Comparison of ENCODE assay signal across 25 cellular contexts in genomic region chr9:98199388-98200033, GRCh38.
"Had no signal": no experiment of that assay in that cellular context is flagged by ENCODE, and none has a peak within 500 bp of the region (broad histone marks: within the 10 kb centered on the region; RNA-seq: fewer than 3 reads in every experiment).

No MANE protein-coding gene starts in this region.

- H3K27ac ChIP-seq: ascending aorta, epithelial cell of prostate, prostate gland, skin epidermis, testis, transverse colon had no signal

- H3K4me1 ChIP-seq: ascending aorta, prostate gland, testis, transverse colon had no signal

- H3K36me3 Mint-ChIP-seq: activated naive CD8-positive, alpha-beta T cell treated with anti-CD3 and anti-CD28 coated beads, Interleukin-2, amount 10 ng/mL, durations not matched to agents 7 days and 5 days; memory B cell had no signal

- H3K9me3 Mint-ChIP-seq: activated naive CD4-positive, alpha-beta T cell treated with anti-CD3 and anti-CD28 coated beads for 36 hours; activated naive CD8-positive, alpha-beta T cell treated with anti-CD3 and anti-CD28 coated beads, Interleukin-2, amount 10 ng/mL, durations not matched to agents 7 days and 5 days; memory B cell had no signal

- H3K4me3 Mint-ChIP-seq: activated naive CD4-positive, alpha-beta T cell treated with anti-CD3 and anti-CD28 coated beads for 36 hours; activated naive CD8-positive, alpha-beta T cell treated with anti-CD3 and anti-CD28 coated beads, Interleukin-2, amount 10 ng/mL, durations not matched to agents 7 days and 5 days; memory B cell; naive thymus-derived CD8-positive, alpha-beta T cell had no signal

- H3K9me3 ChIP-seq: ascending aorta, prostate gland, testis, transverse colon had no signal

- H3K4me3 ChIP-seq: ascending aorta, prostate gland, skin epidermis, testis, transverse colon had no signal

- H3K27me3 Mint-ChIP-seq: memory B cell; naive thymus-derived CD8-positive, alpha-beta T cell had no signal

- H3K4me1 Mint-ChIP-seq: naive thymus-derived CD8-positive, alpha-beta T cell had no signal

- DNase-seq: activated CD4-positive, alpha-beta T cell treated with anti-CD3 and anti-CD28 coated beads for 48 hours; activated CD4-positive, alpha-beta T cell treated with anti-CD3 and anti-CD28 coated beads, Interleukin-2, amount 50 U/mL, for 48 hours; activated CD8-positive, alpha-beta memory T cell treated with anti-CD3 and anti-CD28 coated beads for 24 hours; activated effector memory CD4-positive, alpha-beta T cell treated with Interleukin-2 at 50 U/mL for 16 hours; activated naive CD4-positive, alpha-beta T cell treated with anti-CD3 and anti-CD28 coated beads for 36 hours; activated naive CD8-positive, alpha-beta T cell treated with anti-CD3 and anti-CD28 coated beads, Interleukin-2, amount 10 ng/mL, durations not matched to agents 7 days and 5 days; caudate nucleus; cortex of kidney; islet precursor cell; midbrain; naive thymus-derived CD8-positive, alpha-beta T cell; retina; stimulated activated CD4-positive, alpha-beta T cell treated with anti-CD3 and anti-CD28 coated beads, Interleukin-12 subunit alpha, Interleukin-12 subunit beta, amount 100 ng/mL, for 4 hours; stimulated activated CD4-positive, alpha-beta T cell treated with anti-CD3 and anti-CD28 coated beads, Interleukin-4, amount 100 ng/mL, for 1 hour; stimulated activated naive CD8-positive, alpha-beta T cell treated with anti-CD3 and anti-CD28 coated beads, Interleukin-15, Interleukin-2, amounts not matched to agents 100 U/mL and 50 U/mL, for 24 hours; testis; transverse colon had no signal

- FAIRE-seq: endometrium, frontal cortex had no signal

- H3K27ac Mint-ChIP-seq: activated naive CD4-positive, alpha-beta T cell treated with anti-CD3 and anti-CD28 coated beads for 36 hours; activated naive CD8-positive, alpha-beta T cell treated with anti-CD3 and anti-CD28 coated beads, Interleukin-2, amount 10 ng/mL, durations not matched to agents 7 days and 5 days; memory B cell had no signal

- H3K36me3 ChIP-seq: prostate gland, transverse colon had no signal

- H3K27me3 ChIP-seq: ascending aorta, testis, transverse colon had no signal

- ATAC-seq: naive thymus-derived CD8-positive, alpha-beta T cell; sciatic nerve; stimulated activated naive CD8-positive, alpha-beta T cell treated with anti-CD3 and anti-CD28 coated beads, Interleukin-15, Interleukin-2, amounts not matched to agents 100 U/mL and 50 U/mL, for 24 hours had no signal
